11 cellular contexts compared by ENCODE assay signal in genomic region chr3:195187609-195188529, GRCh38.
DNase-seq lines count a peak whose midpoint lies in the region; ATAC-seq and TF ChIP-seq lines count a peak whose summit lies in the region.
"Had no signal": no experiment of that assay in that cellular context is flagged by ENCODE, and none has a peak within 500 bp of the region (broad histone marks: within the 10 kb centered on the region; RNA-seq: fewer than 3 reads in every experiment).

No MANE protein-coding gene starts in this region.

- no peaks in the 10 kb centered on the region for H3K36me3 ChIP-seq in gastrocnemius medialis
- no peaks in the 10 kb centered on the region for H3K36me3 ChIP-seq in spleen

- TF ChIP-seq POLR2A in gastrocnemius medialis (IDR thresholded peaks at IDR 0.05) (no peak), spleen (IDR thresholded peaks at IDR 0.05) (no peak)

- H3K9me3 ChIP-seq in gastrocnemius medialis (no peaks in the 10 kb centered on the region), spleen (peaks cover 0 to 23% (median 20%) of the 10 kb centered on the region in 8 donors)

- H3K4me1 ChIP-seq in gastrocnemius medialis (peaks cover 12 to 40% of the 10 kb centered on the region in 2 donors), spleen (peaks cover 0 to 23% (median 12%) of the 10 kb centered on the region in 6 donors)

- H3K9me3 Mint-ChIP-seq in T-helper 2 cell treated with Interferon-gamma antibody and Interleukin-4, amounts not matched to agents 5 μg/mL and 100 μg/mL, for 36 hours: peaks cover 15% of the 10 kb centered on the region

- TF ChIP-seq CTCF in HFF-Myc (IDR thresholded peaks at IDR 0.05; ENCODE audit: low read depth, low read length, missing control alignments): no peak
- no peak for TF ChIP-seq CTCF in astrocyte of the spinal cord (IDR thresholded peaks at IDR 0.05; ENCODE audit: low read depth, low read length)
- TF ChIP-seq CTCF in gastrocnemius medialis (IDR thresholded peaks at IDR 0.05 in 4 of 5, conservative IDR thresholded peaks at IDR 0.05 in 1 of 5): no peak
- no peak for TF ChIP-seq CTCF in spleen (IDR thresholded peaks at IDR 0.05 in 8 of 11, conservative IDR thresholded peaks at IDR 0.05 in 3 of 11)

- peaks cover 5% of the 10 kb centered on the region for H3K36me3 Mint-ChIP-seq in T-helper 2 cell treated with Interferon-gamma antibody and Interleukin-4, amounts not matched to agents 5 μg/mL and 100 μg/mL, for 36 hours (ENCODE audit: low read depth)

- no peak overlapping the region for H3K4me3 Mint-ChIP-seq in T-helper 2 cell treated with Interferon-gamma antibody and Interleukin-4, amounts not matched to agents 5 μg/mL and 100 μg/mL, for 36 hours
- H3K4me3 Mint-ChIP-seq: natural killer cell had no signal

- no peak overlapping the region for H3K4me3 ChIP-seq in HFF-Myc (replicated peaks; ENCODE audit: low read depth, low read length)
- H3K4me3 ChIP-seq in astrocyte of the spinal cord (ENCODE audit: low read depth, low read length): no peak overlapping the region
- no peak overlapping the region for H3K4me3 ChIP-seq in gastrocnemius medialis
- H3K4me3 ChIP-seq in spleen: no peak overlapping the region

- no peak overlapping the region for H3K27ac Mint-ChIP-seq in T-helper 2 cell treated with Interferon-gamma antibody and Interleukin-4, amounts not matched to agents 5 μg/mL and 100 μg/mL, for 36 hours
- H3K27ac Mint-ChIP-seq: natural killer cell had no signal

- DNase-seq in HFF-Myc (ENCODE audit: extremely low read depth, low read depth) (peak; percentile 64), astrocyte of the spinal cord (ENCODE audit: low read depth, low spot score) (peak; percentile 64), glomerular visceral epithelial cell (ENCODE audit: extremely low spot score) (peak; percentile 22), gastrocnemius medialis (no peak), amygdala (lab: John Stamatoyannopoulos, UW) (no peak), spleen (no peak)
- no peak for DNase-seq in T-helper 2 cell treated with Interferon-gamma antibody and Interleukin-4, amounts not matched to agents 5 μg/mL and 100 μg/mL, for 36 hours (ENCODE audit: low spot score)
- DNase-seq: activated effector memory CD4-positive, alpha-beta T cell treated with Interleukin-2 at 50 U/mL for 16 hours; GDM1; natural killer cell had no signal

- intact Hi-C loops in gastrocnemius medialis (cut with DNase I; ENCODE audit: low total_unique reads): no loop called here
- intact Hi-C loops in spleen (cut with DNase I; ENCODE audit: low total_unique reads): no loop called here

- in situ Hi-C loops in astrocyte of the spinal cord (cut with HindIII; ENCODE audit: low sequenced_read_pairs) (no loop called here), gastrocnemius medialis (cut with MboI; ENCODE audit: low sequenced_read_pairs in 4 of 4) (no loop called here)

- WGBS in spleen, 5 donors: 66 to 79% (median 73%) methylated on average over 5 of the region's 5 CpGs

- H3K27me3 ChIP-seq in gastrocnemius medialis (no peaks in the 10 kb centered on the region), spleen (replicated peaks in 1 of 7) (no peaks in the 10 kb centered on the region)

- H3K27ac ChIP-seq in gastrocnemius medialis: peak overlapping the region in 2 of 4 donors; percentile 5 to 35
- no peak overlapping the region for H3K27ac ChIP-seq in spleen

- ATAC-seq in gastrocnemius medialis (peak; percentile 44 to 90), HG02588 (IDR thresholded peaks at IDR 0.05; ENCODE audit: unreplicated experiment) (no peak)
- ATAC-seq: natural killer cell had no signal

- no peaks in the 10 kb centered on the region for H3K27me3 Mint-ChIP-seq in T-helper 2 cell treated with Interferon-gamma antibody and Interleukin-4, amounts not matched to agents 5 μg/mL and 100 μg/mL, for 36 hours (ENCODE audit: low read depth)

- peaks cover 22% of the 10 kb centered on the region for H3K4me1 Mint-ChIP-seq in T-helper 2 cell treated with Interferon-gamma antibody and Interleukin-4, amounts not matched to agents 5 μg/mL and 100 μg/mL, for 36 hours (ENCODE audit: low read depth)

Comparison
In these comparisons a context has a peak if more than half of its experiments do, and no peak if none do; other contexts are left out.
1. DNase-seq: peak in HFF-Myc (single experiment), astrocyte of the spinal cord (single experiment) and glomerular visceral epithelial cell (single experiment); none in gastrocnemius medialis (0 of 2), T-helper 2 cell treated with Interferon-gamma antibody and Interleukin-4, amounts not matched to agents 5 μg/mL and 100 μg/mL, for 36 hours (single experiment), amygdala (0 of 56) and spleen (single experiment).